ENCODE assay signal across 9 cellular contexts in the genomic region with DNA sequence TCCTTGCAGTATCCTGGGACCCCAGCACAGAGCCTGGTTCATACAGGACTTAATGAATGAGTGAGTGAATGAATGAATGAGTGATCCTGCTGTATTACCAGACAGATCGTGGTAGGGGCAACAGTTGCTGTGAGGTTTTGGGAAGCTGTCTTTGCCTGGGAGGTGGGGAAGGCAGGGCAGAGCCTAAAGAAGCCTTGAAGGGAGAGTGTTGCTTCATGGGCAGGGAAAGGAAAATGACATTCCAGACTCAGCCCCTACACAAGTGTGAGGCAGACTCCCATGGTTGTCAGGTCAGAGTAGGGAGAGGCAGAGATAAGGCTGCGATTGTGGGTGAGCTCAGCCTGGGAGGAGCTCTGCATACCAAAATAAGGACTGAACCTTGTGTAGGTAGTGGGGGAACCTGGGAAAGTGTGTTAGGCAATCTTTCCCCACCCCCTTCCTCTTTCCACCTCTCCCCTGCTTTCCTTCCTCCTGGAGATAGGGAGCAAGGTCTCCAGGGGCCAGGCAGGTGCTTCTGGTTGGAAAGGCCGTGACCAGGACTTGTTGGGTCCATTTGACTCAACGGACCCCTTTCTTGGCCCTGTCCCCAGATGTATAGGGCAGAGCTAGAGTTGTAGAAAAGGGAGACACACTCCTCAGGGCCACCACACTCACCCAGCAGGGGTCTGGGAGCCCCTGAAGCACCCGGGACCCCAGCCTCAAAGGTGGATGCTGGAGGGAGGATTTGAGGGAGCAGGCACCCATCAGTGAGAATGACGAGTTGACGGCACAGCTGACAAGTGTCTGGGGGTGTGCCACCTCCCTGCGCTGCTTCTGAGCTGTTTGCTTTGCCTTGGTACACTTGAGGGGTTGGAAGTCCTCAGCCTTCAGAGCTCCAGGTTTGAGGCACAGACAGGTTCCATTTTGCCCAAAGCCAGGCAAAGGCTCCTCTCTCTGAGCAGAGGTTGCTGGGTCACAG. TPM values are rescaled to one million over a fixed set of nuclear protein-coding genes. Genes with fewer than 3 reads are reported as not detected.
DNase-seq lines count a peak whose midpoint lies in the region; ATAC-seq and TF ChIP-seq lines count a peak whose summit lies in the region.
"Had no signal": no experiment of that assay in that cellular context is flagged by ENCODE, and none has a peak within 500 bp of the region (broad histone marks: within the 10 kb centered on the region; RNA-seq: fewer than 3 reads in every experiment).

No MANE protein-coding gene starts in this region.

- peak; percentile 49 for DNase-seq in activated CD8-positive, alpha-beta memory T cell treated with anti-CD3 and anti-CD28 coated beads for 24 hours
- no peak for DNase-seq in activated CD8-positive, alpha-beta memory T cell treated with anti-CD3 and anti-CD28 coated beads, Interleukin-2, amount 10 ng/mL, durations not matched to agents 7 days and 5 days
- peak; percentile 94 for DNase-seq in mesendoderm
- DNase-seq in type B pancreatic cell (ENCODE audit: extremely low spot score, unreplicated experiment), result no peak
- DNase-seq in H4 (ENCODE audit: low spot score), result no peak
- DNase-seq in H7, result no peak
- DNase-seq: psoas muscle had no signal

- H3K79me2 ChIP-seq in mesendoderm (ENCODE audit: control insufficient read depth, insufficient read depth, low read length), result no peaks in the 10 kb centered on the region

- H3K27ac ChIP-seq in mesendoderm (ENCODE audit: low read depth, low read length), result no peak overlapping the region
- H3K27ac ChIP-seq: psoas muscle had no signal

- H3K18ac ChIP-seq in mesendoderm (ENCODE audit: low read length), result no peak overlapping the region

- intact Hi-C loops in dendritic cell treated with granulocyte-macrophage colony-stimulating factor and Interleukin-4, amounts not matched to agents 40 ng/mL and 50 ng/mL, for 4 days (cut with micrococcal nuclease), result no loop called here

- H2AK5ac ChIP-seq in mesendoderm (ENCODE audit: low read length), result no peak overlapping the region

- no peak overlapping the region for H3K4ac ChIP-seq in mesendoderm (ENCODE audit: low read depth, low read length)

- H3K27me3 ChIP-seq in mesendoderm (ENCODE audit: insufficient read depth, low read length, poor library complexity), result no peaks in the 10 kb centered on the region
- no peaks in the 10 kb centered on the region for H3K27me3 ChIP-seq in H7 (ENCODE audit: control insufficient read depth, insufficient read depth, low read length)

- no peaks in the 10 kb centered on the region for H3K36me3 Mint-ChIP-seq in activated CD8-positive, alpha-beta memory T cell treated with anti-CD3 and anti-CD28 coated beads, Interleukin-2, amount 10 ng/mL, durations not matched to agents 7 days and 5 days
- H3K36me3 Mint-ChIP-seq in dendritic cell treated with granulocyte-macrophage colony-stimulating factor and Interleukin-4, amounts not matched to agents 40 ng/mL and 50 ng/mL, for 4 days (ENCODE audit: low read depth), result no peaks in the 10 kb centered on the region
- no peaks in the 10 kb centered on the region for H3K36me3 Mint-ChIP-seq in type B pancreatic cell

- H3K4me1 Mint-ChIP-seq in activated CD8-positive, alpha-beta memory T cell treated with anti-CD3 and anti-CD28 coated beads, Interleukin-2, amount 10 ng/mL, durations not matched to agents 7 days and 5 days, result peaks cover 21% of the 10 kb centered on the region
- peaks cover 36% of the 10 kb centered on the region for H3K4me1 Mint-ChIP-seq in dendritic cell treated with granulocyte-macrophage colony-stimulating factor and Interleukin-4, amounts not matched to agents 40 ng/mL and 50 ng/mL, for 4 days (ENCODE audit: low read depth)
- peaks cover 22% of the 10 kb centered on the region for H3K4me1 Mint-ChIP-seq in type B pancreatic cell (ENCODE audit: unreplicated experiment)

- no peak for TF ChIP-seq CTCF in type B pancreatic cell (conservative IDR thresholded peaks at IDR 0.05)

- H3K27ac Mint-ChIP-seq in activated CD8-positive, alpha-beta memory T cell treated with anti-CD3 and anti-CD28 coated beads, Interleukin-2, amount 10 ng/mL, durations not matched to agents 7 days and 5 days, result no peak overlapping the region
- peak overlapping the region; percentile 59 for H3K27ac Mint-ChIP-seq in dendritic cell treated with granulocyte-macrophage colony-stimulating factor and Interleukin-4, amounts not matched to agents 40 ng/mL and 50 ng/mL, for 4 days
- peak overlapping the region; percentile 97 for H3K27ac Mint-ChIP-seq in type B pancreatic cell

- H3K79me1 ChIP-seq in mesendoderm (ENCODE audit: low read length), result no peaks in the 10 kb centered on the region

- H3K9me3 Mint-ChIP-seq in activated CD8-positive, alpha-beta memory T cell treated with anti-CD3 and anti-CD28 coated beads, Interleukin-2, amount 10 ng/mL, durations not matched to agents 7 days and 5 days (ENCODE audit: low read depth), result no peaks in the 10 kb centered on the region
- no peaks in the 10 kb centered on the region for H3K9me3 Mint-ChIP-seq in dendritic cell treated with granulocyte-macrophage colony-stimulating factor and Interleukin-4, amounts not matched to agents 40 ng/mL and 50 ng/mL, for 4 days
- no peaks in the 10 kb centered on the region for H3K9me3 Mint-ChIP-seq in type B pancreatic cell

- H2BK120ac ChIP-seq in mesendoderm (ENCODE audit: low read depth, low read length), result no peak overlapping the region

- H3K4me3 ChIP-seq in mesendoderm (ENCODE audit: low read length) (no peak overlapping the region), H7 (ENCODE audit: insufficient read depth, low read depth, low read length) (no peak overlapping the region)
- H3K4me3 ChIP-seq: psoas muscle had no signal

- H3K4me1 ChIP-seq in mesendoderm (ENCODE audit: control insufficient read depth, low read depth, low read length), result peaks cover 6% of the 10 kb centered on the region
- H3K4me1 ChIP-seq: psoas muscle had no signal

- WGBS in mesendoderm (ENCODE audit: extremely low coverage, insufficient coverage, low lambda C conversion rate), result no CpG with 5 or more reads among the region's 8 CpGs

- H3K27me3 Mint-ChIP-seq in activated CD8-positive, alpha-beta memory T cell treated with anti-CD3 and anti-CD28 coated beads, Interleukin-2, amount 10 ng/mL, durations not matched to agents 7 days and 5 days, result peaks cover 11% of the 10 kb centered on the region
- no peaks in the 10 kb centered on the region for H3K27me3 Mint-ChIP-seq in dendritic cell treated with granulocyte-macrophage colony-stimulating factor and Interleukin-4, amounts not matched to agents 40 ng/mL and 50 ng/mL, for 4 days
- no peaks in the 10 kb centered on the region for H3K27me3 Mint-ChIP-seq in type B pancreatic cell

- no peak overlapping the region for H3K4me2 ChIP-seq in mesendoderm (ENCODE audit: low read length)

- no peak overlapping the region for H3K56ac ChIP-seq in mesendoderm (ENCODE audit: low read length)

- no peak overlapping the region for H4K8ac ChIP-seq in mesendoderm (ENCODE audit: low read depth, low read length)

- no peak overlapping the region for H2BK5ac ChIP-seq in mesendoderm (ENCODE audit: low read length)

- H3K9ac ChIP-seq in mesendoderm (ENCODE audit: low read length), result no peak overlapping the region

- no peak for ATAC-seq in activated CD8-positive, alpha-beta memory T cell treated with anti-CD3 and anti-CD28 coated beads, Interleukin-2, amount 10 ng/mL, durations not matched to agents 7 days and 5 days
- ATAC-seq in GM21390 (IDR thresholded peaks at IDR 0.05; ENCODE audit: unreplicated experiment), result no peak

- no peak overlapping the region for H3K23ac ChIP-seq in mesendoderm (ENCODE audit: low read length)

- H3K36me3 ChIP-seq in mesendoderm (ENCODE audit: control insufficient read depth, insufficient read depth, low read length) (no peaks in the 10 kb centered on the region), H7 (replicated peaks; ENCODE audit: control insufficient read depth, insufficient read depth, low read length) (no peaks in the 10 kb centered on the region)

- H3K4me3 Mint-ChIP-seq in activated CD8-positive, alpha-beta memory T cell treated with anti-CD3 and anti-CD28 coated beads, Interleukin-2, amount 10 ng/mL, durations not matched to agents 7 days and 5 days, result no peak overlapping the region
- H3K4me3 Mint-ChIP-seq in dendritic cell treated with granulocyte-macrophage colony-stimulating factor and Interleukin-4, amounts not matched to agents 40 ng/mL and 50 ng/mL, for 4 days, result no peak overlapping the region
- peak overlapping the region; percentile 29 for H3K4me3 Mint-ChIP-seq in type B pancreatic cell

- H4K5ac ChIP-seq in mesendoderm (ENCODE audit: low read length), result no peak overlapping the region

- no peak overlapping the region for H2BK15ac ChIP-seq in mesendoderm (replicated peaks; ENCODE audit: low read depth)

- CTCF ChIA-PET in activated CD8-positive, alpha-beta memory T cell treated with anti-CD3 and anti-CD28 coated beads, Interleukin-2, amount 10 ng/mL, durations not matched to agents 7 days and 5 days (lab: Charles Lee), result interaction anchor here (0.9 to 2.7 kb wide), 3 partner anchors 12 to 33 kb away, joined by 3 to 11 read pairs (median 4); partner anchors contain the start of gene TOB1

RNA-seq across cellular contexts. Expression of gene TOB1, which starts 18.5 kb away (rescaled TPM):
- 10 to 100 TPM; 34.1 to 47.5 TPM for total RNA-seq in activated CD8-positive, alpha-beta memory T cell treated with anti-CD3 and anti-CD28 coated beads, Interleukin-2, amount 10 ng/mL, durations not matched to agents 7 days and 5 days
- 9.4 TPM for polyA plus RNA-seq in mesendoderm (2013, experiment 1 of 2)
- polyA plus RNA-seq in mesendoderm (2013, experiment 2 of 2), result 9.3 TPM
- total RNA-seq in type B pancreatic cell (ENCODE audit: low replicate concordance), result 54.9 and 113 TPM in 2 replicates
- total RNA-seq in H4 (2014; rRNA removed; shearing (Covaris generic)), result 3.1 and 7.0 TPM in 2 replicates
- 5.2 and 8.6 TPM in 2 replicates for total RNA-seq in H7 (2014; rRNA removed; shearing (Covaris generic))

RNA-seq across cellular contexts. Expression of gene WFIKKN2, which starts 49.2 kb away (rescaled TPM):
- total RNA-seq in activated CD8-positive, alpha-beta memory T cell treated with anti-CD3 and anti-CD28 coated beads, Interleukin-2, amount 10 ng/mL, durations not matched to agents 7 days and 5 days, result not detected
- polyA plus RNA-seq in mesendoderm (2013, experiment 1 of 2), result 0.01 TPM
- 0.01 TPM for polyA plus RNA-seq in mesendoderm (2013, experiment 2 of 2)
- total RNA-seq in type B pancreatic cell (ENCODE audit: low replicate concordance), result 1.7 TPM in 1 of 2 replicates, not detected in the other
- total RNA-seq in H4 (2014; rRNA removed; shearing (Covaris generic)), result not detected in 2 replicates
- total RNA-seq in H7 (2014; rRNA removed; shearing (Covaris generic)), result not detected in 2 replicates

Comparison
In these comparisons a context has a peak if more than half of its experiments do, and no peak if none do; other contexts are left out.
1. DNase-seq: peak in activated CD8-positive, alpha-beta memory T cell treated with anti-CD3 and anti-CD28 coated beads for 24 hours (single experiment) and mesendoderm (single experiment); none in activated CD8-positive, alpha-beta memory T cell treated with anti-CD3 and anti-CD28 coated beads, Interleukin-2, amount 10 ng/mL, durations not matched to agents 7 days and 5 days (single experiment), type B pancreatic cell (single experiment), H4 (single experiment) and H7 (single experiment).